ENCODE assay signal across 8 cellular contexts in genomic region chr17:7841309-7841621, GRCh38. TPM values are rescaled to one million over a fixed set of nuclear protein-coding genes. Genes with fewer than 3 reads are reported as not detected.
DNase-seq lines count a peak whose midpoint lies in the region; ATAC-seq, FAIRE-seq and TF ChIP-seq lines count a peak whose summit lies in the region.

No MANE protein-coding gene starts in this region.

- peak overlapping the region; percentile 80 to 96 for H3K27ac Mint-ChIP-seq in activated naive CD4-positive, alpha-beta T cell treated with anti-CD3 and anti-CD28 coated beads, Interleukin-2, amount 50 U/mL, for 72 hours

- peak overlapping the region; percentile 66 to 89 (median 76) for H3K4me3 ChIP-seq in BLaER1 treated with 17β-estradiol and CSF1 and Interleukin-3, amounts not matched to agents 10 nM and 100 nM
- H3K4me3 ChIP-seq in HUES64 (ENCODE audit: low read length): peak overlapping the region; percentile 80
- H3K4me3 ChIP-seq in keratinocyte (ENCODE audit: control insufficient read depth in 2 of 3, extremely low read depth in 1 of 3, insufficient read depth in 2 of 3, low read depth in 1 of 3, low read length in 3 of 3): peak overlapping the region; percentile 35 to 71 (median 67)
- peak overlapping the region; percentile 77 to 97 for H3K4me3 ChIP-seq in testis

- H2AFZ ChIP-seq in keratinocyte (ENCODE audit: control insufficient read depth, low read length): no peak overlapping the region

- no peak for ATAC-seq in activated naive CD4-positive, alpha-beta T cell treated with anti-CD3 and anti-CD28 coated beads, Interleukin-2, amount 50 U/mL, for 72 hours

- H3K9me3 ChIP-seq in BLaER1 treated with 17β-estradiol and CSF1 and Interleukin-3, amounts not matched to agents 10 nM and 100 nM (replicated peaks in 1 of 11): no peaks in the 10 kb centered on the region
- H3K9me3 ChIP-seq in HUES64 (ENCODE audit: insufficient read depth, low read depth, low read length) (no peaks in the 10 kb centered on the region), keratinocyte (ENCODE audit: control insufficient read depth, low read depth, low read length) (no peaks in the 10 kb centered on the region), testis (no peaks in the 10 kb centered on the region)

- no peaks in the 10 kb centered on the region for H3K9me1 ChIP-seq in keratinocyte (ENCODE audit: control insufficient read depth, extremely low read depth, insufficient read depth, low read length)

- TF ChIP-seq POLR2A in testis (IDR thresholded peaks at IDR 0.05): no peak

- H3K36me3 Mint-ChIP-seq in activated naive CD4-positive, alpha-beta T cell treated with anti-CD3 and anti-CD28 coated beads, Interleukin-2, amount 50 U/mL, for 72 hours: peaks cover 9% of the 10 kb centered on the region in 2 donors

- WGBS in HUES64: 11% methylated on average over 14 of the region's 14 CpGs
- 5 to 11% methylated on average over 14 of the region's 14 CpGs for WGBS in testis, 2 donors

- dilution Hi-C loops in keratinocyte (cut with MboI; ENCODE audit: extremely low pct_ligation_motif_present, low sequenced_read_pairs): no loop called here

- TF ChIP-seq CTCF in keratinocyte (optimal IDR thresholded peaks at IDR 0.05 in 1 of 3, IDR thresholded peaks at IDR 0.05 in 1 of 3, conservative IDR thresholded peaks at IDR 0.05 in 1 of 3; ENCODE audit: extremely low read depth in 1 of 3, insufficient read depth in 2 of 3, low read length in 3 of 3) (no peak), testis (IDR thresholded peaks at IDR 0.05) (no peak), GM13976 (IDR thresholded peaks at IDR 0.05; ENCODE audit: borderline replicate concordance, control extremely low read depth, extremely low read depth, insufficient read depth, missing control alignments) (no peak)

- intact Hi-C loops in testis (cut with DNase I; ENCODE audit: low total_unique reads): loop anchor here (5.0 kb wide), 1 partner anchor 311 kb away; the partner anchor contains the start of gene PER1

- H3K36me3 ChIP-seq in BLaER1 treated with 17β-estradiol and CSF1 and Interleukin-3, amounts not matched to agents 10 nM and 100 nM: peaks cover 10 to 31% (median 24%) of the 10 kb centered on the region in 11 experiments
- no peaks in the 10 kb centered on the region for H3K36me3 ChIP-seq in HUES64 (ENCODE audit: insufficient read depth, low read length)
- peaks cover 6 to 13% of the 10 kb centered on the region in 2 experiments for H3K36me3 ChIP-seq in keratinocyte (ENCODE audit: control insufficient read depth in 2 of 2, extremely low read depth in 1 of 2, insufficient read depth in 2 of 2, low read length in 2 of 2)
- no peaks in the 10 kb centered on the region for H3K36me3 ChIP-seq in testis (ENCODE audit: low read depth, missing control alignments)

- peak overlapping the region; percentile 91 to 99 (median 98); a peak in 21 of 22 replicates for H3K27ac ChIP-seq in BLaER1 treated with 17β-estradiol and CSF1 and Interleukin-3, amounts not matched to agents 10 nM and 100 nM
- no peak overlapping the region; the same call in 1 of the 2 replicates for H3K27ac ChIP-seq in HUES64 (ENCODE audit: low read depth, low read length)
- H3K27ac ChIP-seq in keratinocyte (ENCODE audit: control insufficient read depth, insufficient read depth, low read length): peak overlapping the region; percentile 99
- H3K27ac ChIP-seq in testis: peak overlapping the region; percentile 97

- peak; percentile 74 for FAIRE-seq in keratinocyte (lab: Jason Lieb, UNC)

- H3K79me2 ChIP-seq in keratinocyte (ENCODE audit: control insufficient read depth, insufficient read depth, low read length): peaks cover 26% of the 10 kb centered on the region

- no peak for DNase-seq in activated naive CD4-positive, alpha-beta T cell treated with anti-CD3 and anti-CD28 coated beads, Interleukin-2, amount 50 U/mL, for 72 hours (ENCODE audit: low spot score in 2 of 2)
- DNase-seq in keratinocyte (ENCODE audit: low read depth, low spot score): no peak
- no peak for DNase-seq in testis
- no peak for DNase-seq in T1000 (lab: John Stamatoyannopoulos, UW)
- no peak for DNase-seq in GM13976 (ENCODE audit: low spot score)
- DNase-seq in NCI-H524 treated with DMSO at 0.1 percent for 48 hours (lab: John Stamatoyannopoulos, UW): no peak

- H4K20me1 ChIP-seq in BLaER1 treated with 17β-estradiol and CSF1 and Interleukin-3, amounts not matched to agents 10 nM and 100 nM: peaks cover 27 to 56% (median 44%) of the 10 kb centered on the region in 11 experiments
- peaks cover 3% of the 10 kb centered on the region for H4K20me1 ChIP-seq in keratinocyte (ENCODE audit: control insufficient read depth, extremely low read depth, insufficient read depth, low read length)

- no peaks in the 10 kb centered on the region for H3K9me3 Mint-ChIP-seq in activated naive CD4-positive, alpha-beta T cell treated with anti-CD3 and anti-CD28 coated beads, Interleukin-2, amount 50 U/mL, for 72 hours

- H3K27me3 ChIP-seq in BLaER1 treated with 17β-estradiol and CSF1 and Interleukin-3, amounts not matched to agents 10 nM and 100 nM: no peaks in the 10 kb centered on the region
- H3K27me3 ChIP-seq in HUES64 (ENCODE audit: insufficient read depth, low read length) (peaks cover 29% of the 10 kb centered on the region), keratinocyte (ENCODE audit: control insufficient read depth, extremely low read depth, insufficient read depth, low read length) (no peaks in the 10 kb centered on the region), testis (no peaks in the 10 kb centered on the region)

- peaks cover 50 to 61% (median 55%) of the 10 kb centered on the region in 10 experiments for H3K4me1 ChIP-seq in BLaER1 treated with 17β-estradiol and CSF1 and Interleukin-3, amounts not matched to agents 10 nM and 100 nM
- H3K4me1 ChIP-seq in HUES64 (ENCODE audit: insufficient read depth, low read length): peaks cover 24% of the 10 kb centered on the region
- peaks cover 54% of the 10 kb centered on the region for H3K4me1 ChIP-seq in keratinocyte (ENCODE audit: control insufficient read depth, extremely low read depth, insufficient read depth, low read length)
- H3K4me1 ChIP-seq in testis: peaks cover 52% of the 10 kb centered on the region

- in situ Hi-C loops in GM13976 (cut with MboI; ENCODE audit: low sequenced_read_pairs, unreplicated experiment): no loop called here

- H3K4me2 ChIP-seq in BLaER1 treated with 17β-estradiol and CSF1 and Interleukin-3, amounts not matched to agents 10 nM and 100 nM: peak overlapping the region; percentile 73 to 100 (median 98)
- H3K4me2 ChIP-seq in keratinocyte (ENCODE audit: control insufficient read depth, extremely low read depth, insufficient read depth, low read depth, low read length): peak overlapping the region; percentile 99

- H3K9ac ChIP-seq in BLaER1 treated with 17β-estradiol and CSF1 and Interleukin-3, amounts not matched to agents 10 nM and 100 nM: peak overlapping the region; percentile 89 to 98 (median 96)
- peak overlapping the region; percentile 46; the same call in 1 of the 2 replicates for H3K9ac ChIP-seq in HUES64 (ENCODE audit: low read depth, low read length)
- H3K9ac ChIP-seq in keratinocyte (ENCODE audit: control insufficient read depth, extremely low read depth, insufficient read depth, low read length): peak overlapping the region; percentile 66

RNA-seq across cellular contexts. Expression of gene KDM6B, which starts 7.2 kb away (rescaled TPM):
- polyA plus RNA-seq in HUES64 (2013, experiment 1 of 2): 9.3 TPM
- 10.8 TPM for polyA plus RNA-seq in HUES64 (2013, experiment 2 of 2)
- total RNA-seq in activated naive CD4-positive, alpha-beta T cell treated with anti-CD3 and anti-CD28 coated beads, Interleukin-2, amount 50 U/mL, for 72 hours: 10 to 100 TPM; 34.9 to 41.2 TPM
- polyA plus RNA-seq in keratinocyte (1.0 to 1.6 TPM (median 1.4 TPM) in 3 replicates), testis (ENCODE audit: insufficient read depth, low read depth, low replicate concordance) (27.8 TPM)
- 8.2 TPM for polyA plus RNA-seq in keratinocyte (2011; ENCODE audit: low read depth)
- 1.0 and 1.6 TPM in 2 replicates for polyA plus RNA-seq in keratinocyte (2011; cell fraction: cytosol; rRNA removed)
- 11.7 and 18.0 TPM in 2 replicates for polyA plus RNA-seq in keratinocyte (2011; cell fraction: nucleus; rRNA removed)
- polyA plus RNA-seq in keratinocyte (2012; ENCODE audit: low replicate concordance): 9.1 and 12.5 TPM in 2 replicates
- polyA minus RNA-seq in keratinocyte: 2.3 to 8.4 TPM (median 5.9 TPM) in 3 replicates
- polyA minus RNA-seq in keratinocyte (2011; cell fraction: cytosol; rRNA and poly(A)+ RNA removed): 4.0 TPM
- polyA minus RNA-seq in keratinocyte (2011; cell fraction: nucleus; rRNA and poly(A)+ RNA removed): 18.1 and 23.6 TPM in 2 replicates
- 10 to 100 TPM; 38.0 to 41.8 TPM for total RNA-seq in testis

RNA-seq across cellular contexts. Expression of gene TMEM88, which starts 13.6 kb away (rescaled TPM):
- polyA plus RNA-seq in HUES64 (2013, experiment 1 of 2): 11.1 TPM
- 13.9 TPM for polyA plus RNA-seq in HUES64 (2013, experiment 2 of 2)
- 1 to 10 TPM; 1.3 to 1.8 TPM for total RNA-seq in activated naive CD4-positive, alpha-beta T cell treated with anti-CD3 and anti-CD28 coated beads, Interleukin-2, amount 50 U/mL, for 72 hours
- polyA plus RNA-seq in keratinocyte: 0.14 to 0.45 TPM (median 0.24 TPM) in 3 replicates
- polyA plus RNA-seq in keratinocyte (2011; ENCODE audit: low read depth): not detected
- polyA plus RNA-seq in keratinocyte (2011; cell fraction: cytosol; rRNA removed): 0.09 and 0.16 TPM in 2 replicates
- polyA plus RNA-seq in keratinocyte (2011; cell fraction: nucleus; rRNA removed): 2.1 and 3.6 TPM in 2 replicates
- polyA plus RNA-seq in keratinocyte (2012; ENCODE audit: low replicate concordance): 0.36 and 1.5 TPM in 2 replicates
- polyA minus RNA-seq in keratinocyte: not detected in 3 replicates
- polyA minus RNA-seq in keratinocyte (2011; cell fraction: cytosol; rRNA and poly(A)+ RNA removed): not detected
- polyA minus RNA-seq in keratinocyte (2011; cell fraction: nucleus; rRNA and poly(A)+ RNA removed): 2.6 TPM in 1 of 2 replicates, not detected in the other
- total RNA-seq in testis: 1 to 10 TPM; 4.6 to 7.4 TPM
- polyA plus RNA-seq in testis (ENCODE audit: insufficient read depth, low read depth, low replicate concordance): 6.8 TPM

RNA-seq across cellular contexts. Expression of gene NAA38, which starts 16.1 kb away (rescaled TPM):
- polyA plus RNA-seq in HUES64 (2013, experiment 1 of 2): 49.8 TPM
- polyA plus RNA-seq in HUES64 (2013, experiment 2 of 2): 47.3 TPM
- 100 to 1,000 TPM in 1 of 2 donors, 10 to 100 TPM in 1; 91.4 to 103 TPM for total RNA-seq in activated naive CD4-positive, alpha-beta T cell treated with anti-CD3 and anti-CD28 coated beads, Interleukin-2, amount 50 U/mL, for 72 hours
- polyA plus RNA-seq in keratinocyte: 41.0 to 130 TPM (median 70.9 TPM) in 3 replicates
- 31.0 TPM for polyA plus RNA-seq in keratinocyte (2011; ENCODE audit: low read depth)
- polyA plus RNA-seq in keratinocyte (2011; cell fraction: cytosol; rRNA removed): 30.0 and 56.4 TPM in 2 replicates
- 21.9 and 22.5 TPM in 2 replicates for polyA plus RNA-seq in keratinocyte (2011; cell fraction: nucleus; rRNA removed)
- polyA plus RNA-seq in keratinocyte (2012; ENCODE audit: low replicate concordance): 51.7 and 115 TPM in 2 replicates
- polyA minus RNA-seq in keratinocyte: 11.5 to 53.1 TPM (median 28.6 TPM) in 3 replicates
- 221 TPM for polyA minus RNA-seq in keratinocyte (2011; cell fraction: cytosol; rRNA and poly(A)+ RNA removed)
- 8.3 and 23.7 TPM in 2 replicates for polyA minus RNA-seq in keratinocyte (2011; cell fraction: nucleus; rRNA and poly(A)+ RNA removed)
- total RNA-seq in testis: 10 to 100 TPM; 72.3 to 83.1 TPM
- polyA plus RNA-seq in testis (ENCODE audit: insufficient read depth, low read depth, low replicate concordance): 102 TPM

RNA-seq across cellular contexts. Expression of gene CYB5D1, which starts 16.5 kb away (rescaled TPM):
- 12.3 TPM for polyA plus RNA-seq in HUES64 (2013, experiment 1 of 2)
- 8.8 TPM for polyA plus RNA-seq in HUES64 (2013, experiment 2 of 2)
- total RNA-seq in activated naive CD4-positive, alpha-beta T cell treated with anti-CD3 and anti-CD28 coated beads, Interleukin-2, amount 50 U/mL, for 72 hours: 10 to 100 TPM in 1 of 2 donors, 1 to 10 TPM in 1; 8.0 to 20.2 TPM
- polyA plus RNA-seq in keratinocyte: 9.0 to 14.8 TPM (median 12.4 TPM) in 3 replicates
- polyA plus RNA-seq in keratinocyte (2011; ENCODE audit: low read depth): 3.5 TPM
- polyA plus RNA-seq in keratinocyte (2011; cell fraction: cytosol; rRNA removed): 7.8 and 10.9 TPM in 2 replicates
- polyA plus RNA-seq in keratinocyte (2011; cell fraction: nucleus; rRNA removed): 15.4 and 19.2 TPM in 2 replicates
- 6.5 and 9.8 TPM in 2 replicates for polyA plus RNA-seq in keratinocyte (2012; ENCODE audit: low replicate concordance)
- polyA minus RNA-seq in keratinocyte: 6.2 to 12.7 TPM (median 6.7 TPM) in 3 replicates
- 9.8 TPM for polyA minus RNA-seq in keratinocyte (2011; cell fraction: cytosol; rRNA and poly(A)+ RNA removed)
- polyA minus RNA-seq in keratinocyte (2011; cell fraction: nucleus; rRNA and poly(A)+ RNA removed): 5.5 and 9.0 TPM in 2 replicates
- 10 to 100 TPM in 1 of 2 donors, 1 to 10 TPM in 1; 9.9 to 10.1 TPM for total RNA-seq in testis
- 12.8 TPM for polyA plus RNA-seq in testis (ENCODE audit: insufficient read depth, low read depth, low replicate concordance)

RNA-seq across cellular contexts. Expression of gene CHD3, which starts 47.3 kb away (rescaled TPM):
- polyA plus RNA-seq in HUES64 (2013, experiment 1 of 2): 23.9 TPM
- 24.9 TPM for polyA plus RNA-seq in HUES64 (2013, experiment 2 of 2)
- 100 to 1,000 TPM; 182 to 212 TPM for total RNA-seq in activated naive CD4-positive, alpha-beta T cell treated with anti-CD3 and anti-CD28 coated beads, Interleukin-2, amount 50 U/mL, for 72 hours
- polyA plus RNA-seq in keratinocyte (27.8 to 30.1 TPM (median 28.1 TPM) in 3 replicates), testis (ENCODE audit: insufficient read depth, low read depth, low replicate concordance) (62.3 TPM)
- polyA plus RNA-seq in keratinocyte (2011; ENCODE audit: low read depth): 19.1 TPM
- polyA plus RNA-seq in keratinocyte (2011; cell fraction: cytosol; rRNA removed): 21.7 and 36.9 TPM in 2 replicates
- polyA plus RNA-seq in keratinocyte (2011; cell fraction: nucleus; rRNA removed): 110 and 113 TPM in 2 replicates
- 21.0 and 81.2 TPM in 2 replicates for polyA plus RNA-seq in keratinocyte (2012; ENCODE audit: low replicate concordance)
- polyA minus RNA-seq in keratinocyte: 51.0 to 122 TPM (median 65.2 TPM) in 3 replicates
- polyA minus RNA-seq in keratinocyte (2011; cell fraction: cytosol; rRNA and poly(A)+ RNA removed): 83.5 TPM
- 50.3 and 60.0 TPM in 2 replicates for polyA minus RNA-seq in keratinocyte (2011; cell fraction: nucleus; rRNA and poly(A)+ RNA removed)
- 100 to 1,000 TPM; 111 to 123 TPM for total RNA-seq in testis

Comparison
In these comparisons a context has a peak if more than half of its experiments do, and no peak if none do; other contexts are left out.
1. H3K9ac ChIP-seq: peak in every context shown above with its lines; median percentile 96 in BLaER1 treated with 17β-estradiol and CSF1 and Interleukin-3, amounts not matched to agents 10 nM and 100 nM; 66 in keratinocyte; 46 in HUES64.